ENCODE assay signal across 1 cellular context in the genomic region with DNA sequence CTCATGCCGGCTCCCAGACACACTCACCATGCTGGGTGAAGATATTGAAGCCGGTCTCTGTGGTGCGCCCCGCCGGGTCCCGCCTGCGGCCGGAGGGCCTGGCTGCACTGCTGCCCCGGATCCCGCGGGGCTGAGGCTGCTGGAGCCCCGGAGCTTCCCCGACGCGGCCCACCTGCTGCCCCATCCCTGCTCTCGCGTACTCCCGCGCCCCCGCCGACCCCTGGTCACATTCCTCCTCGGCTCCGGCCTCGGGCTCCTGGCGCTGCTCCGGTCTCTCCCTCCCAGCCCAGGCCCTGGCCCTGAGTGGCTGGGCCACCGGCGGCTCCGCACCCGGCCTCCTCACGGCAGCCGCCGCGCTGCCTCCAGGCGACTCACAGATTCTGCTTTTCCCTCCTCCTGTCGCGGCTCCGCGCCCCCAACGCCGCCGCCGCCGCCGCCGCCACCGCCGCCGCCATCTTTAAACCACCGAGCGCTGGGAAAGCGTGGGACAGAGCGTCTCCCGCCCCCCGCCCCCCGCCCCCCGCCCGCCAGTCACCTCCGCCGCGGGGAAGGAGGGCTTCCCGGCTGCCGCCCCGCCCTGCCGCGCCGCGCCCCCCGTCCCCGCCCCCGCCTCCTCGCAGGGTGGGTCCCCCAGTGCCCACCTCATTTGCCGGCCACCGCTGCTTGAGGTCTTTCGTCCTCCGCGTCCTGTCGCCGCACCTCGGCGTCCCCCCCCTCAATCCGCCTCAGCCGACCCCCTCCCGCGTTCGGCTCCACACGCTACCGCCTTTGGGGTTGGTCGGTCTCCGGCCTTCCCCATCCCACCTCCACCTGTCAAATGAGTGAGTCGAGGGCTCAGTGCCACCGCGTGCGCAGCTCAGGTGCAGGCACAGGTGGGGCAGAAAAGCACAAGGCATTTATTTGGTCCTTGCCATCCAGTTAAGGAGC.
TF ChIP-seq lines count a peak whose summit lies in the region.

A gene (minus strand): TSS at position 464 of the 927 bp plus-strand sequence. CDS start 280 bp downstream, at position 184.

TF ChIP-seq in neural cell, 6 proteins besides CTCF, POLR2A, EP300 and RAD21 (continued from another document):
- TF ChIP-seq MXI1 (conservative IDR thresholded peaks at IDR 0.05; ENCODE audit: poor library complexity, severe bottlenecking), result peak; percentile 75
- TF ChIP-seq EZH2 (IDR thresholded peaks at IDR 0.05; ENCODE audit: borderline replicate concordance, insufficient read depth, low read length, poor library complexity, severe bottlenecking), result no peak
TF ChIP-seq in neural cell: peak in this region for 4.
